8 cellular contexts compared by ENCODE assay signal in genomic region chr12:51980809-51981127, GRCh38.
"Had no signal": no experiment of that assay in that cellular context is flagged by ENCODE, and none has a peak within 500 bp of the region (broad histone marks: within the 10 kb centered on the region; RNA-seq: fewer than 3 reads in every experiment).

No MANE protein-coding gene starts in this region.

- H3K27me3 Mint-ChIP-seq: activated CD4-positive, alpha-beta T cell treated with anti-CD3 and anti-CD28 coated beads for 36 hours had no signal

- H3K27me3 ChIP-seq: tibial artery, vagina had no signal

- H3K4me3 Mint-ChIP-seq: activated CD4-positive, alpha-beta T cell treated with anti-CD3 and anti-CD28 coated beads for 36 hours; activated T-cell treated with anti-CD3 and anti-CD28 coated beads, Interleukin-2, amount 50 U/mL, for 4 hours had no signal

- H3K4me1 ChIP-seq: tibial artery, vagina had no signal

- H3K27ac ChIP-seq: coronary artery, tibial artery, vagina had no signal

- H3K4me3 ChIP-seq: coronary artery, lung, smooth muscle cell, tibial artery, vagina had no signal

- H3K9me3 Mint-ChIP-seq: activated T-cell treated with anti-CD3 and anti-CD28 coated beads, Interleukin-2, amount 50 U/mL, for 4 hours had no signal

- DNase-seq: foreskin melanocyte had no signal

- H3K9me3 ChIP-seq: tibial artery, vagina had no signal
